ENCODE assay signal across 8 cellular contexts in genomic region chr1:1020000-1020404, GRCh38. TPM values are rescaled to one million over a fixed set of nuclear protein-coding genes. Genes with fewer than 3 reads are reported as not detected.
DNase-seq lines count a peak whose midpoint lies in the region; ATAC-seq and TF ChIP-seq lines count a peak whose summit lies in the region.

Gene AGRN (plus strand): TSS chr1:1020120. CDS start chr1:1020173, 53 bp downstream.

- peaks cover 37% of the 10 kb centered on the region for H3K36me3 ChIP-seq in SJSA1

- CTCF ChIA-PET in activated CD8-positive, alpha-beta memory T cell treated with anti-CD3 and anti-CD28 coated beads for 36 hours (lab: Charles Lee), result interaction anchor here (1.0 to 4.4 kb wide), 6 partner anchors 12 to 271 kb away, joined by 3 to 13 read pairs (median 4); no protein-coding TSS in a partner anchor

- H3K27ac Mint-ChIP-seq in naive thymus-derived CD8-positive, alpha-beta T cell, result peak within 1 kb of the TSS in 5 of 10 donors; percentile 7 to 71 (median 37)

- peak within 1 kb of the TSS; percentile 36 to 78 (median 68) for H3K4me3 Mint-ChIP-seq in naive thymus-derived CD8-positive, alpha-beta T cell

- no peaks in the 10 kb centered on the region for H3K27me3 Mint-ChIP-seq in naive thymus-derived CD8-positive, alpha-beta T cell

- DNase-seq in activated CD8-positive, alpha-beta memory T cell treated with anti-CD3 and anti-CD28 coated beads, Interleukin-2, amount 50 U/mL, for 4 hours, result no peak
- DNase-seq in SJSA1 (ENCODE audit: low read depth in 1 of 2, low spot score in 2 of 2), result no peak
- DNase-seq in epithelial cell of proximal tubule (ENCODE audit: low read depth), result no peak
- peak in 5 of 10 donors; percentile 27 to 61 (median 46) for DNase-seq in naive thymus-derived CD8-positive, alpha-beta T cell
- DNase-seq in activated gamma-delta T cell (lab: John Stamatoyannopoulos, UW), result no peak
- DNase-seq in NCI-H226, result no peak

- ATAC-seq in HG02840 (IDR thresholded peaks at IDR 0.05; ENCODE audit: low FRiP score, unreplicated experiment), result peak; percentile 24
- peak; percentile 26 to 43 for ATAC-seq in naive thymus-derived CD8-positive, alpha-beta T cell

- no peaks in the 10 kb centered on the region for H3K27me3 ChIP-seq in SJSA1 (replicated peaks)

- no peak for TF ChIP-seq CTCF in epithelial cell of proximal tubule (conservative IDR thresholded peaks at IDR 0.05; ENCODE audit: low read depth, low read length)

- H3K36me3 Mint-ChIP-seq in naive thymus-derived CD8-positive, alpha-beta T cell, result peaks cover 0 to 1% (median 0%) of the 10 kb centered on the region in 3 donors

- H3K27ac ChIP-seq in SJSA1, result peak within 1 kb of the TSS; percentile 72; the same call in 1 of the 2 replicates

- H3K9me3 Mint-ChIP-seq in naive thymus-derived CD8-positive, alpha-beta T cell, result no peaks in the 10 kb centered on the region

- POLR2A ChIA-PET in activated CD8-positive, alpha-beta memory T cell treated with anti-CD3 and anti-CD28 coated beads for 36 hours (lab: Charles Lee), result no interaction called here
- POLR2A ChIA-PET in naive thymus-derived CD8-positive, alpha-beta T cell (lab: Charles Lee), result interaction anchor here (0.5 to 1.4 kb wide), 3 partner anchors 20 to 286 kb away, joined by 3 to 5 read pairs (median 3); partner anchors contain the start of gene C1orf159

- no peaks in the 10 kb centered on the region for H3K9me3 ChIP-seq in SJSA1 (replicated peaks)

- peaks cover 5 to 26% (median 20%) of the 10 kb centered on the region in 4 donors for H3K4me1 Mint-ChIP-seq in naive thymus-derived CD8-positive, alpha-beta T cell

- H3K4me3 ChIP-seq in SJSA1 (peak within 1 kb of the TSS; percentile 92), epithelial cell of proximal tubule (ENCODE audit: low read depth, low read length) (peak within 1 kb of the TSS; percentile 70)

- H3K4me1 ChIP-seq in SJSA1 (replicated peaks), result peaks cover 45% of the 10 kb centered on the region

RNA-seq across cellular contexts. Expression of gene AGRN, which starts in this region (rescaled TPM):
- total RNA-seq in activated CD8-positive, alpha-beta memory T cell treated with anti-CD3 and anti-CD28 coated beads for 36 hours, result 10 to 100 TPM; 12.1 to 12.5 TPM
- 53.8 and 55.9 TPM in 2 replicates for total RNA-seq in SJSA1 (2014; rRNA removed; shearing (Covaris generic))
- total RNA-seq in epithelial cell of proximal tubule, result 261 and 462 TPM in 2 replicates
- 1 to 10 TPM; 6.2 to 6.4 TPM for total RNA-seq in naive thymus-derived CD8-positive, alpha-beta T cell
- under 1 TPM; 0.15 to 0.71 (median 0.47) TPM for polyA plus RNA-seq in naive thymus-derived CD8-positive, alpha-beta T cell
